ENCODE assay signal across 13 cellular contexts in the genomic region with DNA sequence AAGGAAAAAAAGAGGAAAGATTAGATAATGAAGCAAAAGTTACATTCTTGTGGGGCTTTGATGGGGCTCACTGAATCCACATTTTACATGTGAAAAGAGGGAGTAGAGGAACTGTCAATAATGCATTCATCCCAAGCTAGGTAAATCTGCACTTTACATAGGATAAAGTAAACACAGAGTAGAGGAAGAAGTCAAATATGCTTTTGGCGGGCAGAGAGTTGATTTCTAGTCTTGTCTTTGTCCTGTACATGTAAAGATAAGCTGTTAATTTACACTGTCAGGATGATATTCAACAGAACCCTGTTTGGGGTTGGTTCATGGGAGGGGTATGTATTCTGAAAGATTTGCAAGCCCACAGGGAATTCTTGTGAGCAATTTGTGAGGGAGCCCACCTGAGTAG. TPM values are rescaled to one million over a fixed set of nuclear protein-coding genes. Genes with fewer than 3 reads are reported as not detected.
"Had no signal": no experiment of that assay in that cellular context is flagged by ENCODE, and none has a peak within 500 bp of the region (broad histone marks: within the 10 kb centered on the region; RNA-seq: fewer than 3 reads in every experiment).

No MANE protein-coding gene starts in this region.

- H3K36me3 ChIP-seq: adrenal gland, colonic mucosa, stomach, thoracic aorta had no signal

- DNase-seq: activated CD4-positive, alpha-beta T cell treated with anti-CD3 and anti-CD28 coated beads for 4 hours; activated CD8-positive, alpha-beta T cell treated with anti-CD3 and anti-CD28 coated beads for 36 hours; activated effector memory CD4-positive, alpha-beta T cell treated with Interleukin-2 at 50 U/mL for 16 hours; activated T-cell treated with anti-CD3 and anti-CD28 coated beads, Interleukin-2, amount 50 U/mL, for 4 hours; adrenal gland; central memory CD4-positive, alpha-beta T cell; colonic mucosa; glutamatergic neuron; natural killer cell; stimulated activated CD4-positive, alpha-beta T cell treated with anti-CD3 and anti-CD28 coated beads, Interleukin-12 subunit alpha, Interleukin-12 subunit beta, amount 100 ng/mL, for 4 hours; stimulated activated CD4-positive, alpha-beta T cell treated with anti-CD3 and anti-CD28 coated beads, Interleukin-2, amount 100 ng/mL, for 24 hours; stomach had no signal

- H3K4me1 ChIP-seq: adrenal gland, colonic mucosa had no signal

- H3K27ac ChIP-seq: adrenal gland, colonic mucosa, stomach, thoracic aorta had no signal

- H3K9me3 ChIP-seq: adrenal gland, colonic mucosa, stomach, thoracic aorta had no signal

- H3K4me3 ChIP-seq: adrenal gland, colonic mucosa, stomach, thoracic aorta had no signal

- H3K27me3 ChIP-seq: colonic mucosa, stomach had no signal

RNA-seq across cellular contexts. Expression of a gene that starts 18.0 kb away (rescaled TPM):
- total RNA-seq: activated CD8-positive, alpha-beta T cell treated with anti-CD3 and anti-CD28 coated beads for 36 hours had no signal
